ENCODE assay signal across 1 cellular context in the genomic region with DNA sequence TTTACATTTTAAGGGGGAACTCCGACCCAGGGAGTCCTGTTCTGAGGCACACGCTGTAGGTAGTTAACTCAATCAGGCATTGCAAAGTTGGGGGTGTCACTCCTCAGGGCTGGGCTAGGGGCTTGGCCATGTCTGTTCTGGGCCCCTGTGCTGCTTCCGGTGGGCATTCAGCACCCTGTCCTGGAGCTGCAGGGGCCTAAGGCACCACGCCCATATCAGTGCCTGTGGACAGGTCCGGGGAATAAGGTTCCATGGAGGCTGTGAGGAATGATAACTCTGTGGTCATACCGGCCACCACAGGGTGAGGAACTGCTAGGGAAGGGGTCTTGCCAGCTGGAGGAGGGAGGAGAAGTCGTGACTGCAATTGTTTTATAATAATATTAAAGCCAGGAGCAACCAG.
TF ChIP-seq lines count a peak whose summit lies in the region.

No MANE protein-coding gene starts in this region.

TF ChIP-seq in H1, 55 proteins besides CTCF, POLR2A, EP300 and RAD21:
- TF ChIP-seq MAFK (IDR thresholded peaks at IDR 0.05; ENCODE audit: low read depth, low read length) (no peak), CTBP2 (IDR thresholded peaks at IDR 0.05; ENCODE audit: borderline replicate concordance, insufficient read depth, insufficient read length, low read length) (no peak), SUZ12 (IDR thresholded peaks at IDR 0.05; ENCODE audit: low read length) (no peak), EZH2 (IDR thresholded peaks at IDR 0.05; ENCODE audit: low read depth, low read length, severe bottlenecking) (no peak), MAX (IDR thresholded peaks at IDR 0.05) (no peak), RFX5 (IDR thresholded peaks at IDR 0.05; ENCODE audit: borderline replicate concordance, low read depth, low read length) (no peak), TAF1 (IDR thresholded peaks at IDR 0.05; ENCODE audit: low read depth, low read length) (no peak), POLR2AphosphoS5 (IDR thresholded peaks at IDR 0.05; ENCODE audit: low read depth, low read length) (no peak), KDM5A (IDR thresholded peaks at IDR 0.05; ENCODE audit: low read length) (no peak), POU5F1 (IDR thresholded peaks at IDR 0.05; ENCODE audit: low read depth, low read length) (no peak), HDAC6 (IDR thresholded peaks at IDR 0.05; ENCODE audit: low read depth, low read length) (no peak), SIX5 (IDR thresholded peaks at IDR 0.05; ENCODE audit: low read depth, low read length) (no peak), SIRT6 (IDR thresholded peaks at IDR 0.05; ENCODE audit: low read length) (no peak), NANOG (IDR thresholded peaks at IDR 0.05; ENCODE audit: insufficient read depth, low read depth, low read length, poor library complexity, severe bottlenecking) (no peak), SP2 (IDR thresholded peaks at IDR 0.05; ENCODE audit: low read length) (no peak), BACH1 (IDR thresholded peaks at IDR 0.05; ENCODE audit: low read length) (no peak), EGR1 (IDR thresholded peaks at IDR 0.05; ENCODE audit: borderline replicate concordance, low read depth, low read length) (no peak), BRCA1 (IDR thresholded peaks at IDR 0.05; ENCODE audit: low read depth, low read length) (no peak), KDM1A (IDR thresholded peaks at IDR 0.05; ENCODE audit: borderline replicate concordance, low read length) (no peak)
- TF ChIP-seq, protein P1, sequence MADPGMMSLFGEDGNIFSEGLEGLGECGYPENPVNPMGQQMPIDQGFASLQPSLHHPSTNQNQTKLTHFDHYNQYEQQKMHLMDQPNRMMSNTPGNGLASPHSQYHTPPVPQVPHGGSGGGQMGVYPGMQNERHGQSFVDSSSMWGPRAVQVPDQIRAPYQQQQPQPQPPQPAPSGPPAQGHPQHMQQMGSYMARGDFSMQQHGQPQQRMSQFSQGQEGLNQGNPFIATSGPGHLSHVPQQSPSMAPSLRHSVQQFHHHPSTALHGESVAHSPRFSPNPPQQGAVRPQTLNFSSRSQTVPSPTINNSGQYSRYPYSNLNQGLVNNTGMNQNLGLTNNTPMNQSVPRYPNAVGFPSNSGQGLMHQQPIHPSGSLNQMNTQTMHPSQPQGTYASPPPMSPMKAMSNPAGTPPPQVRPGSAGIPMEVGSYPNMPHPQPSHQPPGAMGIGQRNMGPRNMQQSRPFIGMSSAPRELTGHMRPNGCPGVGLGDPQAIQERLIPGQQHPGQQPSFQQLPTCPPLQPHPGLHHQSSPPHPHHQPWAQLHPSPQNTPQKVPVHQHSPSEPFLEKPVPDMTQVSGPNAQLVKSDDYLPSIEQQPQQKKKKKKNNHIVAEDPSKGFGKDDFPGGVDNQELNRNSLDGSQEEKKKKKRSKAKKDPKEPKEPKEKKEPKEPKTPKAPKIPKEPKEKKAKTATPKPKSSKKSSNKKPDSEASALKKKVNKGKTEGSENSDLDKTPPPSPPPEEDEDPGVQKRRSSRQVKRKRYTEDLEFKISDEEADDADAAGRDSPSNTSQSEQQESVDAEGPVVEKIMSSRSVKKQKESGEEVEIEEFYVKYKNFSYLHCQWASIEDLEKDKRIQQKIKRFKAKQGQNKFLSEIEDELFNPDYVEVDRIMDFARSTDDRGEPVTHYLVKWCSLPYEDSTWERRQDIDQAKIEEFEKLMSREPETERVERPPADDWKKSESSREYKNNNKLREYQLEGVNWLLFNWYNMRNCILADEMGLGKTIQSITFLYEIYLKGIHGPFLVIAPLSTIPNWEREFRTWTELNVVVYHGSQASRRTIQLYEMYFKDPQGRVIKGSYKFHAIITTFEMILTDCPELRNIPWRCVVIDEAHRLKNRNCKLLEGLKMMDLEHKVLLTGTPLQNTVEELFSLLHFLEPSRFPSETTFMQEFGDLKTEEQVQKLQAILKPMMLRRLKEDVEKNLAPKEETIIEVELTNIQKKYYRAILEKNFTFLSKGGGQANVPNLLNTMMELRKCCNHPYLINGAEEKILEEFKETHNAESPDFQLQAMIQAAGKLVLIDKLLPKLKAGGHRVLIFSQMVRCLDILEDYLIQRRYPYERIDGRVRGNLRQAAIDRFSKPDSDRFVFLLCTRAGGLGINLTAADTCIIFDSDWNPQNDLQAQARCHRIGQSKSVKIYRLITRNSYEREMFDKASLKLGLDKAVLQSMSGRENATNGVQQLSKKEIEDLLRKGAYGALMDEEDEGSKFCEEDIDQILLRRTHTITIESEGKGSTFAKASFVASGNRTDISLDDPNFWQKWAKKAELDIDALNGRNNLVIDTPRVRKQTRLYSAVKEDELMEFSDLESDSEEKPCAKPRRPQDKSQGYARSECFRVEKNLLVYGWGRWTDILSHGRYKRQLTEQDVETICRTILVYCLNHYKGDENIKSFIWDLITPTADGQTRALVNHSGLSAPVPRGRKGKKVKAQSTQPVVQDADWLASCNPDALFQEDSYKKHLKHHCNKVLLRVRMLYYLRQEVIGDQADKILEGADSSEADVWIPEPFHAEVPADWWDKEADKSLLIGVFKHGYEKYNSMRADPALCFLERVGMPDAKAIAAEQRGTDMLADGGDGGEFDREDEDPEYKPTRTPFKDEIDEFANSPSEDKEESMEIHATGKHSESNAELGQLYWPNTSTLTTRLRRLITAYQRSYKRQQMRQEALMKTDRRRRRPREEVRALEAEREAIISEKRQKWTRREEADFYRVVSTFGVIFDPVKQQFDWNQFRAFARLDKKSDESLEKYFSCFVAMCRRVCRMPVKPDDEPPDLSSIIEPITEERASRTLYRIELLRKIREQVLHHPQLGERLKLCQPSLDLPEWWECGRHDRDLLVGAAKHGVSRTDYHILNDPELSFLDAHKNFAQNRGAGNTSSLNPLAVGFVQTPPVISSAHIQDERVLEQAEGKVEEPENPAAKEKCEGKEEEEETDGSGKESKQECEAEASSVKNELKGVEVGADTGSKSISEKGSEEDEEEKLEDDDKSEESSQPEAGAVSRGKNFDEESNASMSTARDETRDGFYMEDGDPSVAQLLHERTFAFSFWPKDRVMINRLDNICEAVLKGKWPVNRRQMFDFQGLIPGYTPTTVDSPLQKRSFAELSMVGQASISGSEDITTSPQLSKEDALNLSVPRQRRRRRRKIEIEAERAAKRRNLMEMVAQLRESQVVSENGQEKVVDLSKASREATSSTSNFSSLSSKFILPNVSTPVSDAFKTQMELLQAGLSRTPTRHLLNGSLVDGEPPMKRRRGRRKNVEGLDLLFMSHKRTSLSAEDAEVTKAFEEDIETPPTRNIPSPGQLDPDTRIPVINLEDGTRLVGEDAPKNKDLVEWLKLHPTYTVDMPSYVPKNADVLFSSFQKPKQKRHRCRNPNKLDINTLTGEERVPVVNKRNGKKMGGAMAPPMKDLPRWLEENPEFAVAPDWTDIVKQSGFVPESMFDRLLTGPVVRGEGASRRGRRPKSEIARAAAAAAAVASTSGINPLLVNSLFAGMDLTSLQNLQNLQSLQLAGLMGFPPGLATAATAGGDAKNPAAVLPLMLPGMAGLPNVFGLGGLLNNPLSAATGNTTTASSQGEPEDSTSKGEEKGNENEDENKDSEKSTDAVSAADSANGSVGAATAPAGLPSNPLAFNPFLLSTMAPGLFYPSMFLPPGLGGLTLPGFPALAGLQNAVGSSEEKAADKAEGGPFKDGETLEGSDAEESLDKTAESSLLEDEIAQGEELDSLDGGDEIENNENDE (IDR thresholded peaks at IDR 0.05; ENCODE audit: insufficient replicate concordance, low read length) = no peak
TF ChIP-seq in H1: peak in this region for 0.
